ENCODE assay signal across 18 cellular contexts in the genomic region with DNA sequence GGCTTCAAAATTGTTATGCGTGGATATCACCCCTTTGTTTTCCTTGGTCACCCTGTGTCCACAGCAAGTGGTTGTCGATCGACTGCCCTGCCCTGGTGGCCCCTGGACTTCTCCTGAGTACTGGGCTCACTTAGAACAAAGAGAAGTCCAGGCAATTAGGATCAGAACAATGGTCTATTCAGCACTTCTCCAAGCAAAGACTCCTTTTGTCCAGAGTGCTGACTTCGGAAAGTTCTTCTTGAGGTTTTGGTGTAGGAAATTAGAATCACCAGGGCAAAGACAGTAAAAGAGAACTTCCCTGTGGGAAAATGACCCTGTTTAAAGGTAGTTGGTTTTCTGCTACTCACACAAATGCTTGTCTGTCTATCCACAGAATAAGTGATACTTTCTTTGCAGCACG.
"Had no signal": no experiment of that assay in that cellular context is flagged by ENCODE, and none has a peak within 500 bp of the region (broad histone marks: within the 10 kb centered on the region; RNA-seq: fewer than 3 reads in every experiment).

No MANE protein-coding gene starts in this region.

- DNase-seq: activated B cell treated with CpG ODN at 0.5 μM for 24 hours; activated CD4-positive, alpha-beta memory T cell treated with anti-CD3 and anti-CD28 coated beads for 36 hours; activated CD4-positive, alpha-beta T cell treated with anti-CD3 and anti-CD28 coated beads for 4 hours; activated naive CD4-positive, alpha-beta T cell treated with Interleukin-2 at 50 U/mL for 16 hours; activated naive CD8-positive, alpha-beta T cell treated with anti-CD3 and anti-CD28 coated beads, Interleukin-2, amount 10 ng/mL, durations not matched to agents 7 days and 5 days; body of pancreas; gastrocnemius medialis; immature natural killer cell; kidney glomerular epithelial cell; naive thymus-derived CD8-positive, alpha-beta T cell; stimulated activated naive CD8-positive, alpha-beta T cell treated with anti-CD3 and anti-CD28 coated beads, Interleukin-15, Interleukin-2, amounts not matched to agents 100 U/mL and 50 U/mL, for 24 hours; T-cell; tibial artery had no signal

- H3K79me2 ChIP-seq: parathyroid adenoma had no signal

- H3K9me3 ChIP-seq: body of pancreas, gastrocnemius medialis, tibial artery had no signal

- H3K4me3 Mint-ChIP-seq: activated B cell treated with CpG ODN at 0.5 μM for 24 hours; activated CD4-positive, alpha-beta memory T cell treated with anti-CD3 and anti-CD28 coated beads for 36 hours; activated naive CD8-positive, alpha-beta T cell treated with anti-CD3 and anti-CD28 coated beads, Interleukin-2, amount 10 ng/mL, durations not matched to agents 7 days and 5 days; activated T-helper 17 cell treated with anti-CD3 and anti-CD28 coated beads, Interleukin-2, amount 50 U/mL, for 72 hours; central memory CD8-positive, alpha-beta T cell; immature natural killer cell; naive thymus-derived CD8-positive, alpha-beta T cell; T-cell had no signal

- H2AFZ ChIP-seq: parathyroid adenoma had no signal

- H3K27ac Mint-ChIP-seq: activated B cell treated with CpG ODN at 0.5 μM for 24 hours; activated CD4-positive, alpha-beta memory T cell treated with anti-CD3 and anti-CD28 coated beads for 36 hours; activated naive CD8-positive, alpha-beta T cell treated with anti-CD3 and anti-CD28 coated beads, Interleukin-2, amount 10 ng/mL, durations not matched to agents 7 days and 5 days; activated T-helper 17 cell treated with anti-CD3 and anti-CD28 coated beads, Interleukin-2, amount 50 U/mL, for 72 hours; immature natural killer cell; naive thymus-derived CD8-positive, alpha-beta T cell; T-cell had no signal

- H3K36me3 ChIP-seq: gastrocnemius medialis, tibial artery had no signal

- H3K4me1 Mint-ChIP-seq: activated B cell treated with CpG ODN at 0.5 μM for 24 hours; activated naive CD8-positive, alpha-beta T cell treated with anti-CD3 and anti-CD28 coated beads, Interleukin-2, amount 10 ng/mL, durations not matched to agents 7 days and 5 days; activated T-helper 17 cell treated with anti-CD3 and anti-CD28 coated beads, Interleukin-2, amount 50 U/mL, for 72 hours; central memory CD8-positive, alpha-beta T cell; immature natural killer cell; naive thymus-derived CD8-positive, alpha-beta T cell; T-cell had no signal

- H3K4me1 ChIP-seq: parathyroid adenoma had no signal

- H3K4me3 ChIP-seq: body of pancreas, coronary artery, gastrocnemius medialis, skin epidermis, tibial artery had no signal

- H3K27ac ChIP-seq: body of pancreas, coronary artery, gastrocnemius medialis, parathyroid adenoma, skin epidermis, tibial artery had no signal

- ATAC-seq: activated T-helper 17 cell treated with anti-CD3 and anti-CD28 coated beads, Interleukin-2, amount 50 U/mL, for 72 hours; body of pancreas; gastrocnemius medialis; naive thymus-derived CD8-positive, alpha-beta T cell; stimulated activated naive CD8-positive, alpha-beta T cell treated with anti-CD3 and anti-CD28 coated beads, Interleukin-15, Interleukin-2, amounts not matched to agents 100 U/mL and 50 U/mL, for 24 hours; T-cell had no signal

- H3K36me3 Mint-ChIP-seq: activated CD4-positive, alpha-beta memory T cell treated with anti-CD3 and anti-CD28 coated beads for 36 hours; activated naive CD8-positive, alpha-beta T cell treated with anti-CD3 and anti-CD28 coated beads, Interleukin-2, amount 10 ng/mL, durations not matched to agents 7 days and 5 days; immature natural killer cell; naive thymus-derived CD8-positive, alpha-beta T cell; T-cell had no signal

- H3K9me3 Mint-ChIP-seq: activated B cell treated with CpG ODN at 0.5 μM for 24 hours; activated CD4-positive, alpha-beta memory T cell treated with anti-CD3 and anti-CD28 coated beads for 36 hours; activated T-helper 17 cell treated with anti-CD3 and anti-CD28 coated beads, Interleukin-2, amount 50 U/mL, for 72 hours; central memory CD8-positive, alpha-beta T cell; T-cell had no signal

- H3K9ac ChIP-seq: parathyroid adenoma had no signal

- H3K27me3 ChIP-seq: body of pancreas, gastrocnemius medialis, tibial artery had no signal
